In the genomic region with DNA sequence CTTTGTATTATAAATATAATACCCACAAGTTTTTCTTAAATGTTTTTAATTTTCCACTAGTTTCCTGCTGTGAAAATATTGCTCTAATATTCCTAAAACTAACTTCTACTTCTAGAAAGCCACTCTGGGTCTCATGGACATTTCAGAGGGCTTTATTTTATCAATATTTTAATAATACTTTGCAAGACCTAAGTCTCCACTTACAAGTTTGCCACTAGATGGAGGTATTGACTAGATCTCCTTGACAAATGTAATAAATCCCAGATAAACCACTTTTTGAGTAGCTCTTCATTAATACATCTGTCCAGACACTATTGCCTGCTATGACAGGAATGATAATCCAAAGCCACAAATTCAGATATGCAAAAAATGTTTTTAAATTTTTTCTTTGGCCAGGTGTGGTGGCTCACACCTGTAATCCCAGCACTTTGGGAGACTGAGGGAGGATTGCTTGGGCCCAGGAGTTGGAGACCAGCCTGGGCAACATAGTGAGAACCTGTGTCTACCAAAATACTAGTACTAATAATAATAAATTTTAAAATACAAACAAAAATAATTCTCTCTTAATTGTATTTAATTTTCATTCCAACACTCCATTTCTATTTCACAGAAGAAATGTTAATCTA, we compare ENCODE assay signal across 8 cellular contexts. TPM values are rescaled to one million over a fixed set of nuclear protein-coding genes. Genes with fewer than 3 reads are reported as not detected.
A peak's percentile ranks its signal among the peaks of the same experiment; 100 is the strongest.
DNase-seq lines count a peak whose midpoint lies in the region; ATAC-seq and TF ChIP-seq lines count a peak whose summit lies in the region.

No MANE protein-coding gene starts in this region.

- H3K4me3 ChIP-seq in breast epithelium = no peak overlapping the region
- no peak overlapping the region for H3K4me3 ChIP-seq in ovary

- H3K27me3 ChIP-seq in breast epithelium (no peaks in the 10 kb centered on the region), ovary (no peaks in the 10 kb centered on the region)

- H3K27ac ChIP-seq in 22Rv1 = no peak overlapping the region
- no peak overlapping the region for H3K27ac ChIP-seq in breast epithelium
- no peak overlapping the region for H3K27ac ChIP-seq in ovary

- ATAC-seq in GM21447 (IDR thresholded peaks at IDR 0.05; ENCODE audit: unreplicated experiment) (no peak), GM21786 (IDR thresholded peaks at IDR 0.05; ENCODE audit: unreplicated experiment) (no peak)

- H3K9me3 ChIP-seq in breast epithelium = no peaks in the 10 kb centered on the region
- H3K9me3 ChIP-seq in ovary = no peaks in the 10 kb centered on the region

- POLR2A ChIA-PET in GM10248 (lab: Yijun Ruan, JAX) = interaction anchor here (0.7 kb wide), 1 partner anchor 520 kb away, joined by 7 read pairs; no protein-coding TSS in a partner anchor

- intact Hi-C loops in breast epithelium (cut with DNase I; ENCODE audit: low total_unique reads) = no loop called here
- intact Hi-C loops in ovary (cut with DNase I) = loop anchor here in 2 of 4 donors (5.0 to 10.0 kb wide), 2 partner anchors 534 to 547 kb away; partner anchors contain the start of gene DDX10 (in 1 of the 2)

- TF ChIP-seq POLR2A in breast epithelium (IDR thresholded peaks at IDR 0.05) = no peak
- TF ChIP-seq POLR2A in ovary (IDR thresholded peaks at IDR 0.05) = no peak

- no peaks in the 10 kb centered on the region for H3K4me1 ChIP-seq in breast epithelium
- H3K4me1 ChIP-seq in ovary (ENCODE audit: insufficient read depth) = peaks cover 5% of the 10 kb centered on the region

- TF ChIP-seq CTCF in 22Rv1 (IDR thresholded peaks at IDR 0.05) (peak; percentile 77), GM10248 (IDR thresholded peaks at IDR 0.05; ENCODE audit: control extremely low read depth, extremely low read depth, low read depth, missing control alignments) (peak; percentile 42), breast epithelium (IDR thresholded peaks at IDR 0.05) (peak in 2 of 3 donors; percentile 20 to 26), ovary (IDR thresholded peaks at IDR 0.05) (peak in 1 of 3 donors; percentile 23)

- peak; percentile 32 for DNase-seq in GM10248 (ENCODE audit: extremely low spot score)
- peak; percentile 18 for DNase-seq in NCI-H226
- no peak for DNase-seq in breast epithelium (ENCODE audit: low spot score in 2 of 2)
- peak; percentile 49 for DNase-seq in myocyte (ENCODE audit: low read depth)
- DNase-seq in ovary = no peak

- no peak for TF ChIP-seq EP300 in ovary (IDR thresholded peaks at IDR 0.05)

- CTCF ChIA-PET in GM10248 (lab: Yijun Ruan, JAX) = interaction anchor here (0.6 to 4.1 kb wide), 15 partner anchors 9 to 1579 kb away, joined by 3 to 25 read pairs (median 4); partner anchors contain the start of gene CUL5

- H3K36me3 ChIP-seq in breast epithelium = no peaks in the 10 kb centered on the region
- H3K36me3 ChIP-seq in ovary = no peaks in the 10 kb centered on the region

RNA-seq across cellular contexts. Expression of gene ACAT1, which starts 3.5 kb away (rescaled TPM):
- total RNA-seq in breast epithelium (100 to 1,000 TPM in 1 of 3 donors, 10 to 100 TPM in 2; 71.4 to 197 (median 77.7) TPM), myocyte (200 and 231 TPM in 2 replicates), ovary (10 to 100 TPM; 50.0 to 84.4 (median 74.6) TPM)
- 39.1 TPM for polyA plus RNA-seq in myocyte (2012)
- polyA plus RNA-seq in ovary = 100 to 1,000 TPM in 1 of 2 donors, 10 to 100 TPM in 1; 71.1 to 111 TPM

Comparison
In these comparisons a context has a peak if more than half of its experiments do, and no peak if none do; other contexts are left out.
1. DNase-seq: peak in GM10248 (single experiment), NCI-H226 (single experiment) and myocyte (single experiment); none in breast epithelium (0 of 2) and ovary (0 of 5).